10 cellular contexts compared by ENCODE assay signal in the genomic region with DNA sequence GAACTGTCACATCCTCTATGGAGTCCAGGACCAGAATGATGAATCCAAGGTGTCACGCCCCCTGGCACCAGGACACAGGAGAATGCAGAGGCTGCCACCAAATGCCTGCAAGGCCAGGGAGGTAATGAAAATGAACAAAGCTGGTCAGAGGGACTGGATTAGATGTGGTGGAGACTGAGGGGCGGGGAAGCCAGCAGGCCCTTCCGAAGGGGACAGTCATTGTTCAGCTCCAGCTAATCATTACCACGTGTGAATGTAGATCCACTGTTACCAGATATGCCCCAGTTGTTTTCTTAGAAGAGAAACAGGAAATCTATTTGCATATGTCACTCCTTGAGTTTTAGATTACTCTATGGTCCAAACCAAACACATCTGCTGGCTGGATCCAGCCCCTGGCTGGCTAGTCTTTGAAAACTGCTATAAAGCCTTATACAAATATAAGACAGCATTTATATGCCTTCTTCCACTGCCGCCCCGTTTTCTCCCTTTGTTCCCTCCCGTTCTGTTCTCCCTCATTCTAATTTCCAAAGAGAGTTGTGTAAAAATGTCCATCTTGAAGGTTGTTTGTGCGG. TPM values are rescaled to one million over a fixed set of nuclear protein-coding genes. Genes with fewer than 3 reads are reported as not detected.
DNase-seq lines count a peak whose midpoint lies in the region; ATAC-seq and TF ChIP-seq lines count a peak whose summit lies in the region.
"Had no signal": no experiment of that assay in that cellular context is flagged by ENCODE, and none has a peak within 500 bp of the region (broad histone marks: within the 10 kb centered on the region; RNA-seq: fewer than 3 reads in every experiment).

No MANE protein-coding gene starts in this region.

- H3K27me3 Mint-ChIP-seq in Caco-2 (ENCODE audit: insufficient read depth, unreplicated experiment) = no peaks in the 10 kb centered on the region
- peaks cover 5% of the 10 kb centered on the region for H3K27me3 Mint-ChIP-seq in activated CD4-positive, alpha-beta memory T cell treated with anti-CD3 and anti-CD28 coated beads, Interleukin-2, amount 10 ng/mL, durations not matched to agents 7 days and 5 days
- H3K27me3 Mint-ChIP-seq in activated T-cell treated with anti-CD3 and anti-CD28 coated beads, Interleukin-2, amount 50 U/mL, for 72 hours (ENCODE audit: low read depth) = no peaks in the 10 kb centered on the region
- H3K27me3 Mint-ChIP-seq: activated naive CD8-positive, alpha-beta T cell had no signal

- H3K4me3 ChIP-seq in Caco-2 (ENCODE audit: low read depth, low read length) (no peak overlapping the region), LNCaP clone FGC (ENCODE audit: low read depth, low read length) (no peak overlapping the region)

- no TSS peak for BruUV-seq in Caco-2 (replicated peaks; lab: Mats Ljungman, UMichigan)

- CTCF ChIA-PET in Caco-2 (lab: Charles Lee) = interaction anchor here (0.9 to 1.5 kb wide), 2 partner anchors 8 to 37 kb away, joined by 3 to 4 read pairs; no protein-coding TSS in a partner anchor
- CTCF ChIA-PET in activated CD4-positive, alpha-beta memory T cell treated with anti-CD3 and anti-CD28 coated beads, Interleukin-2, amount 10 ng/mL, durations not matched to agents 7 days and 5 days (lab: Charles Lee) = no interaction called here

- H3K4me3 Mint-ChIP-seq in Caco-2 (ENCODE audit: unreplicated experiment) = no peak overlapping the region
- H3K4me3 Mint-ChIP-seq in activated CD4-positive, alpha-beta memory T cell treated with anti-CD3 and anti-CD28 coated beads, Interleukin-2, amount 10 ng/mL, durations not matched to agents 7 days and 5 days = no peak overlapping the region
- no peak overlapping the region for H3K4me3 Mint-ChIP-seq in activated T-cell treated with anti-CD3 and anti-CD28 coated beads, Interleukin-2, amount 50 U/mL, for 72 hours
- H3K4me3 Mint-ChIP-seq: activated naive CD8-positive, alpha-beta T cell had no signal

- no peaks in the 10 kb centered on the region for H3K27me3 ChIP-seq in Caco-2 (replicated peaks; ENCODE audit: control insufficient read depth, insufficient read depth, low read length)

- H3K4me1 Mint-ChIP-seq in Caco-2 (ENCODE audit: low read depth, unreplicated experiment) = peaks cover 21% of the 10 kb centered on the region
- H3K4me1 Mint-ChIP-seq in activated CD4-positive, alpha-beta memory T cell treated with anti-CD3 and anti-CD28 coated beads, Interleukin-2, amount 10 ng/mL, durations not matched to agents 7 days and 5 days = no peaks in the 10 kb centered on the region
- H3K4me1 Mint-ChIP-seq in activated T-cell treated with anti-CD3 and anti-CD28 coated beads, Interleukin-2, amount 50 U/mL, for 72 hours (ENCODE audit: low read depth) = no peaks in the 10 kb centered on the region

- no peak for TF ChIP-seq CTCF in Caco-2 (IDR thresholded peaks at IDR 0.05; ENCODE audit: insufficient read depth in 1 of 2, low read depth in 1 of 2, low read length in 1 of 2, severe bottlenecking in 1 of 2, unreplicated experiment in 1 of 2)
- no peak for TF ChIP-seq CTCF in LNCaP clone FGC (IDR thresholded peaks at IDR 0.05; ENCODE audit: control insufficient read depth, extremely low read depth, insufficient read depth)

- DNase-seq in Caco-2 (peak in 1 of 2 experiments; percentile 11), LNCaP clone FGC (ENCODE audit: low read depth) (peak; percentile 82), fibroblast of the conjunctiva (ENCODE audit: low read depth) (peak; percentile 30), NCI-H2171 (lab: John Stamatoyannopoulos, UW) (no peak)
- DNase-seq in activated CD4-positive, alpha-beta memory T cell treated with anti-CD3 and anti-CD28 coated beads, Interleukin-2, amount 10 ng/mL, durations not matched to agents 7 days and 5 days = no peak
- no peak for DNase-seq in activated T-cell treated with anti-CD3 and anti-CD28 coated beads, Interleukin-2, amount 50 U/mL, for 72 hours

- intact Hi-C loops in Caco-2 (cut with micrococcal nuclease; ENCODE audit: unreplicated experiment) = loop anchor here (5.0 kb wide), 1 partner anchor 39 kb away; no protein-coding TSS in a partner anchor

- ATAC-seq in GM19468 (IDR thresholded peaks at IDR 0.05; ENCODE audit: extremely low read depth, unreplicated experiment) (peak; percentile 90), GM21717 (IDR thresholded peaks at IDR 0.05; ENCODE audit: unreplicated experiment) (no peak)
- ATAC-seq in activated T-cell treated with anti-CD3 and anti-CD28 coated beads, Interleukin-2, amount 50 U/mL, for 72 hours (replicated peaks in 1 of 2) = no peak
- ATAC-seq: HCT116 had no signal

- peak overlapping the region; percentile 22 for H3K27ac Mint-ChIP-seq in Caco-2 (ENCODE audit: unreplicated experiment)
- H3K27ac Mint-ChIP-seq in activated CD4-positive, alpha-beta memory T cell treated with anti-CD3 and anti-CD28 coated beads, Interleukin-2, amount 10 ng/mL, durations not matched to agents 7 days and 5 days = no peak overlapping the region
- no peak overlapping the region for H3K27ac Mint-ChIP-seq in activated T-cell treated with anti-CD3 and anti-CD28 coated beads, Interleukin-2, amount 50 U/mL, for 72 hours
- H3K27ac Mint-ChIP-seq: activated naive CD8-positive, alpha-beta T cell had no signal

- no peaks in the 10 kb centered on the region for H3K36me3 ChIP-seq in Caco-2 (ENCODE audit: control insufficient read depth, insufficient read depth, low read length)

- H3K4me1 ChIP-seq in Caco-2 = peaks cover 30% of the 10 kb centered on the region

- POLR2A ChIA-PET in Caco-2 (lab: Charles Lee) = no interaction called here
- POLR2A ChIA-PET in activated CD4-positive, alpha-beta memory T cell treated with anti-CD3 and anti-CD28 coated beads, Interleukin-2, amount 10 ng/mL, durations not matched to agents 7 days and 5 days (lab: Charles Lee) = no interaction called here

- peaks cover 8% of the 10 kb centered on the region for H3K36me3 Mint-ChIP-seq in Caco-2 (ENCODE audit: insufficient read depth, unreplicated experiment)
- H3K36me3 Mint-ChIP-seq in activated CD4-positive, alpha-beta memory T cell treated with anti-CD3 and anti-CD28 coated beads, Interleukin-2, amount 10 ng/mL, durations not matched to agents 7 days and 5 days (ENCODE audit: low read depth) = no peaks in the 10 kb centered on the region
- no peaks in the 10 kb centered on the region for H3K36me3 Mint-ChIP-seq in activated T-cell treated with anti-CD3 and anti-CD28 coated beads, Interleukin-2, amount 50 U/mL, for 72 hours (ENCODE audit: insufficient read depth in 2 of 2)
- H3K36me3 Mint-ChIP-seq: activated naive CD8-positive, alpha-beta T cell had no signal

- H3K9me3 Mint-ChIP-seq in Caco-2 (ENCODE audit: unreplicated experiment) = no peaks in the 10 kb centered on the region
- H3K9me3 Mint-ChIP-seq in activated CD4-positive, alpha-beta memory T cell treated with anti-CD3 and anti-CD28 coated beads, Interleukin-2, amount 10 ng/mL, durations not matched to agents 7 days and 5 days = no peaks in the 10 kb centered on the region
- H3K9me3 Mint-ChIP-seq in activated T-cell treated with anti-CD3 and anti-CD28 coated beads, Interleukin-2, amount 50 U/mL, for 72 hours = no peaks in the 10 kb centered on the region

- no peaks in the 10 kb centered on the region for H3K9me3 ChIP-seq in Caco-2

RNA-seq across cellular contexts. Expression of a gene that starts 14.4 kb away (rescaled TPM):
- total RNA-seq in Caco-2 (2022) = 0.39 TPM in 1 of 2 replicates, not detected in the other
- total RNA-seq in activated CD4-positive, alpha-beta memory T cell treated with anti-CD3 and anti-CD28 coated beads, Interleukin-2, amount 10 ng/mL, durations not matched to agents 7 days and 5 days = not detected
- not detected for total RNA-seq in activated T-cell treated with anti-CD3 and anti-CD28 coated beads, Interleukin-2, amount 50 U/mL, for 72 hours

RNA-seq across cellular contexts. Expression of a gene that starts 30.2 kb away (rescaled TPM):
- 3.5 and 4.8 TPM in 2 replicates for total RNA-seq in Caco-2 (2022)
- not detected for total RNA-seq in activated CD4-positive, alpha-beta memory T cell treated with anti-CD3 and anti-CD28 coated beads, Interleukin-2, amount 10 ng/mL, durations not matched to agents 7 days and 5 days
- not detected for total RNA-seq in activated T-cell treated with anti-CD3 and anti-CD28 coated beads, Interleukin-2, amount 50 U/mL, for 72 hours

RNA-seq across cellular contexts. Expression of a gene that starts 52.4 kb away (rescaled TPM):
- total RNA-seq in Caco-2 (2022) = not detected in 2 replicates
- under 1 TPM; 0.10 to 0.20 TPM for total RNA-seq in activated CD4-positive, alpha-beta memory T cell treated with anti-CD3 and anti-CD28 coated beads, Interleukin-2, amount 10 ng/mL, durations not matched to agents 7 days and 5 days
- total RNA-seq in activated T-cell treated with anti-CD3 and anti-CD28 coated beads, Interleukin-2, amount 50 U/mL, for 72 hours = not detected

Comparison
In these comparisons a context has a peak if more than half of its experiments do, and no peak if none do; other contexts are left out.
1. DNase-seq: peak in LNCaP clone FGC (single experiment) and fibroblast of the conjunctiva (single experiment); none in NCI-H2171 (single experiment), activated CD4-positive, alpha-beta memory T cell treated with anti-CD3 and anti-CD28 coated beads, Interleukin-2, amount 10 ng/mL, durations not matched to agents 7 days and 5 days (single experiment) and activated T-cell treated with anti-CD3 and anti-CD28 coated beads, Interleukin-2, amount 50 U/mL, for 72 hours (0 of 2).